8 cellular contexts compared by ENCODE assay signal in the genomic region with DNA sequence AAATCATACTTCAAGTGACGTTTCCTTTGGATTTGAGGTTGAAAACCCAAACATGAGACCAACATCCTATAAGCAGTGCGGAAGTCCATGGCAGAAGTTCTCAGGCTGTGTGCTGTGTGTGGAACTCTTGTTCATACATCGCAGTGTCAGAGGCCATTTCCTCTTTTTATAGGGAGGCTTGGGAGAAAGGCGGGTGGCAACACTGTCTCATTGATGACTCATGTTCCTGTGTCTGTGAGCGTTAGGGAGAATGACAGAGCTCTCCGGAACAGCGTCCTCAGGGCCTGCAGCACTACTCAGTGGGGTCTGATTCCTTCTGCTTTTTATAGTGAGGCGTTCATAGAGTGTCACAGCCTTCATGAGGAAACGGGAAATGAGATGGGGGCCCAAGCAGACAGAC.
DNase-seq lines count a peak whose midpoint lies in the region; ATAC-seq, FAIRE-seq and TF ChIP-seq lines count a peak whose summit lies in the region.

No MANE protein-coding gene starts in this region.

- WGBS in psoas muscle, 3 donors, result 60 to 66% (median 61%) methylated on average over 9 of the region's 9 CpGs

- H3K27ac Mint-ChIP-seq in T-helper 17 cell, result peak overlapping the region; percentile 59

- no peak for FAIRE-seq in GM12891 (lab: Jason Lieb, UNC)

- H3K27me3 Mint-ChIP-seq in T-helper 17 cell, result peaks cover 6% of the 10 kb centered on the region

- H3K27ac ChIP-seq in psoas muscle, result no peak overlapping the region

- peak; percentile 83 for ATAC-seq in HG03139 (IDR thresholded peaks at IDR 0.05; ENCODE audit: unreplicated experiment)
- peak; percentile 66 for ATAC-seq in T-helper 17 cell
- ATAC-seq in psoas muscle, result peak in 3 of 4 donors; percentile 57 to 63 (median 58)

- H3K36me3 Mint-ChIP-seq in T-helper 17 cell (ENCODE audit: low read depth), result no peaks in the 10 kb centered on the region

- DNase-seq in GM12891 (ENCODE audit: insufficient read length, low spot score) (no peak), T-helper 17 cell (no peak), glomerular visceral epithelial cell (ENCODE audit: extremely low spot score) (peak; percentile 83), psoas muscle (peak in 1 of 2 donors; percentile 27), DMS79 (lab: John Stamatoyannopoulos, UW) (no peak), GM10266 (ENCODE audit: extremely low spot score) (no peak)
- DNase-seq in stimulated activated naive CD4-positive, alpha-beta T cell (lab: John Stamatoyannopoulos, UW), result no peak

- H3K4me1 ChIP-seq in psoas muscle, result no peaks in the 10 kb centered on the region

- H3K27me3 ChIP-seq in psoas muscle (ENCODE audit: insufficient read depth in 3 of 3, low read length in 2 of 3), result no peaks in the 10 kb centered on the region

- no peaks in the 10 kb centered on the region for H3K9me3 ChIP-seq in T-helper 17 cell (ENCODE audit: control insufficient read depth, low read length, poor library complexity, severe bottlenecking)
- no peaks in the 10 kb centered on the region for H3K9me3 ChIP-seq in psoas muscle

- intact Hi-C loops in psoas muscle (cut with DNase I), result no loop called here

- TF ChIP-seq POLR2A in GM12891 (IDR thresholded peaks at IDR 0.05; ENCODE audit: low read depth, low read length), result no peak

- no peak overlapping the region for H3K4me3 ChIP-seq in psoas muscle

- TF ChIP-seq CTCF in psoas muscle (IDR thresholded peaks at IDR 0.05) (no peak), GM10266 (IDR thresholded peaks at IDR 0.05; ENCODE audit: control insufficient read depth, insufficient read depth, low read depth, missing control alignments) (no peak)

- H3K4me3 Mint-ChIP-seq in T-helper 17 cell, result no peak overlapping the region

- H3K36me3 ChIP-seq in psoas muscle (ENCODE audit: insufficient read depth in 1 of 2, low read depth in 1 of 2), result no peaks in the 10 kb centered on the region

- no peaks in the 10 kb centered on the region for H3K4me1 Mint-ChIP-seq in T-helper 17 cell

TF ChIP-seq in GM12891, 5 proteins besides CTCF, POLR2A, EP300 and RAD21:
- TF ChIP-seq TAF1 (IDR thresholded peaks at IDR 0.05; ENCODE audit: low read depth, low read length) (no peak), SPI1 (IDR thresholded peaks at IDR 0.05; ENCODE audit: low read depth, low read length) (peak; percentile 55; the same call in 1 of the 2 replicates)
TF ChIP-seq in GM12891: peak in this region for 1.
